In genomic region chr7:85175217-85175616, GRCh38 we compare ENCODE assay signal across 20 cellular contexts. TPM values are rescaled to one million over a fixed set of nuclear protein-coding genes. Genes with fewer than 3 reads are reported as not detected.
DNase-seq lines count a peak whose midpoint lies in the region; TF ChIP-seq lines count a peak whose summit lies in the region.
"Had no signal": no experiment of that assay in that cellular context is flagged by ENCODE, and none has a peak within 500 bp of the region (broad histone marks: within the 10 kb centered on the region; RNA-seq: fewer than 3 reads in every experiment).

No MANE protein-coding gene starts in this region.

- no peaks in the 10 kb centered on the region for H3K36me3 ChIP-seq in GM23248 (ENCODE audit: low read depth)
- H3K36me3 ChIP-seq in SJCRH30 = no peaks in the 10 kb centered on the region
- H3K36me3 ChIP-seq in OCI-LY7 (ENCODE audit: insufficient read depth, low read length) = no peaks in the 10 kb centered on the region

- intact Hi-C loops in cardiac septum (cut with DNase I) (no loop called here), OCI-LY7 (cut with micrococcal nuclease; ENCODE audit: unreplicated experiment) (no loop called here)

- peaks cover 30% of the 10 kb centered on the region for H3F3A ChIP-seq in GM23248 (ENCODE audit: insufficient read depth)

- BruUV-seq in OCI-LY7 (replicated peaks; lab: Mats Ljungman, UMichigan) = no TSS peak

- H3K4me2 ChIP-seq in GM23248 (ENCODE audit: unreplicated experiment) = peak overlapping the region; percentile 6
- no peak overlapping the region for H3K4me2 ChIP-seq in OCI-LY7 (ENCODE audit: low read length)
- H3K4me2 ChIP-seq: GM23338 had no signal

- POLR2A ChIA-PET in OCI-LY7 (lab: Charles Lee) = no interaction called here

- no peaks in the 10 kb centered on the region for H4K20me1 ChIP-seq in GM23248 (ENCODE audit: insufficient read depth)
- H4K20me1 ChIP-seq in OCI-LY7 (ENCODE audit: insufficient read depth, low read length) = no peaks in the 10 kb centered on the region

- no peaks in the 10 kb centered on the region for H3K9me3 ChIP-seq in GM23248 (ENCODE audit: low read depth)
- 0 out of 2 replicates have a peak, but pooled peaks cover 4% of the 10 kb centered on the region for H3K9me3 ChIP-seq in SJCRH30 (replicated peaks)
- H3K9me3 ChIP-seq in OCI-LY7 (ENCODE audit: low read length) = no peaks in the 10 kb centered on the region

- in situ Hi-C loops in GM23248 (cut with MboI) = loop anchor here (25.0 kb wide), 1 partner anchor 1238 kb away; no protein-coding TSS in a partner anchor
- in situ Hi-C loops in astrocyte of the cerebellum (cut with HindIII; ENCODE audit: low sequenced_read_pairs) = no loop called here

- H2AFZ ChIP-seq in GM23248 = no peak overlapping the region
- no peak overlapping the region for H2AFZ ChIP-seq in OCI-LY7 (ENCODE audit: low read length)
- H2AFZ ChIP-seq: GM23338 had no signal

- WGBS in GM23248 (ENCODE audit: low coverage in 1 of 2, low lambda C conversion rate in 2 of 2, missing lambda C conversion rate in 2 of 2), 2 experiments = 30 to 32% methylated on average over 3 of the region's 3 CpGs

- peak overlapping the region; percentile 6 for H3K27ac ChIP-seq in GM23248
- H3K27ac ChIP-seq in SJCRH30 = no peak overlapping the region
- H3K27ac ChIP-seq in OCI-LY7 (ENCODE audit: low read depth, low read length, poor library complexity, severe bottlenecking) = no peak overlapping the region

- H3K4me1 ChIP-seq in GM23248 (ENCODE audit: insufficient read depth) (peaks cover 41% of the 10 kb centered on the region), SJCRH30 (peaks cover 8% of the 10 kb centered on the region), OCI-LY7 (ENCODE audit: insufficient read depth, low read length, poor library complexity, severe bottlenecking) (no peaks in the 10 kb centered on the region)

- TF ChIP-seq CTCF in astrocyte of the cerebellum (IDR thresholded peaks at IDR 0.05; ENCODE audit: low read depth, low read length, missing control alignments) = no peak
- TF ChIP-seq CTCF in OCI-LY7 (conservative IDR thresholded peaks at IDR 0.05; ENCODE audit: low read length) = no peak

- no peak overlapping the region for H3K9ac ChIP-seq in GM23248

- H3K27me3 ChIP-seq in GM23248 (replicated peaks; ENCODE audit: insufficient read depth) (no peaks in the 10 kb centered on the region), SJCRH30 (no peaks in the 10 kb centered on the region)

- H3K79me2 ChIP-seq in GM23248 (ENCODE audit: insufficient read depth) (no peaks in the 10 kb centered on the region), OCI-LY7 (ENCODE audit: insufficient read depth, low read depth, low read length) (no peaks in the 10 kb centered on the region)

- CTCF ChIA-PET in OCI-LY7 (lab: Charles Lee; ENCODE audit: unreplicated experiment) = no interaction called here

- H3K4me3 ChIP-seq in GM23248 = no peak overlapping the region
- H3K4me3 ChIP-seq in astrocyte of the cerebellum (ENCODE audit: low read depth, low read length) = no peak overlapping the region
- no peak overlapping the region for H3K4me3 ChIP-seq in SJCRH30
- H3K4me3 ChIP-seq in OCI-LY7 (ENCODE audit: low read depth, low read length, poor library complexity, severe bottlenecking) = no peak overlapping the region
- H3K4me3 ChIP-seq: GM23338 had no signal

- peak; percentile 57 for DNase-seq in GM23248
- DNase-seq in astrocyte of the cerebellum (ENCODE audit: low read depth) = peak; percentile 29
- DNase-seq in fibroblast of peridontal ligament (ENCODE audit: extremely low read depth) = peak; percentile 83
- DNase-seq in SJCRH30 = no peak
- DNase-seq in activated gamma-delta T cell treated with Interleukin-2 at 50 U/mL for 16 hours = no peak
- no peak for DNase-seq in cardiac septum (ENCODE audit: low spot score)
- no peak for DNase-seq in OCI-LY7 (ENCODE audit: low spot score)
- DNase-seq: ACHN; DND-41; HCEC 1CT; KBM-7; NCI-H187; NCI-H2107; NCI-H510A; NCI-H748 treated with DMSO at 0.1 percent for 48 hours; NK-92 treated with Interleukin-12 subunit alpha and Interleukin-12 subunit beta, amount 100 ng/mL, for 24 hours; OCI-M1; RPMI8226; SHP77 treated with DMSO at 0.1 percent for 48 hours had no signal

- no peaks in the 10 kb centered on the region for H3K9me2 ChIP-seq in GM23248 (ENCODE audit: insufficient read depth)
- H3K9me2 ChIP-seq in OCI-LY7 (ENCODE audit: insufficient read depth, low read length) = no peaks in the 10 kb centered on the region

RNA-seq across cellular contexts. Expression of gene SEMA3D, which starts 11.6 kb away (rescaled TPM):
- total RNA-seq in GM23248 (2014; rRNA removed; shearing (Covaris generic)) = 6.6 and 10.1 TPM in 2 replicates
- 3.0 and 4.0 TPM in 2 replicates for polyA plus RNA-seq in GM23248 (2016; fragmentation: Nextera tagmentation; extraction: Ambion mirVana)
- total RNA-seq in SJCRH30 (2014; rRNA removed; shearing (Covaris generic)) = 4.7 and 5.5 TPM in 2 replicates
- total RNA-seq in cardiac septum (1.9 TPM), OCI-LY7 (2022) (not detected in 2 replicates)
- 0.15 TPM in 1 of 2 replicates, not detected in the other for total RNA-seq in OCI-LY7 (2014; rRNA removed; shearing (Covaris generic))

Comparison
In these comparisons a context has a peak if more than half of its experiments do, and no peak if none do; other contexts are left out.
1. DNase-seq: peak in GM23248 (single experiment), astrocyte of the cerebellum (single experiment) and fibroblast of peridontal ligament (single experiment); none in SJCRH30 (0 of 2), activated gamma-delta T cell treated with Interleukin-2 at 50 U/mL for 16 hours (single experiment), cardiac septum (single experiment) and OCI-LY7 (single experiment).